In the genomic region with DNA sequence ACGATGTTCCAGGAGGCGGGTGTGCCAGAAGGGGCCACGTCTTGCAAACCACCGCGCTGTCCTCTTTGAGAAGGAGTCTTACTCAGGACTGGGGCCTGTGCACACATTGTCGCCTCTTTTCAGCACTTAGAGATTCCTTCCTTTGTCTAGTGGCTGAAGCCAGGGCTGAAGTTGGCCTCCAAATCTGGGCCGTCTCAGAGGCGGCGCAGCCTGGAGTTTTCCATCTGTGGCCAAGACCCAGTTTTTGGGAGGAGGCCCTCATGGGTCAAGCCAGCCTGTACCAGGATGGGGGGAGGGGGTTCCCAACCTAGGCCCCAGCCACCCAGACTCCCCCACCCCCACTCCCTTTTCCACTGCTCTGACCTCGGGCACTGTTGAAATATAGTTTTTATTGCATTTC, we compare ENCODE assay signal across 1 cellular context.
TF ChIP-seq lines count a peak whose summit lies in the region.

No MANE protein-coding gene starts in this region.

TF ChIP-seq in IMR-90, 13 proteins besides CTCF, POLR2A, EP300 and RAD21:
- TF ChIP-seq, protein P1, sequence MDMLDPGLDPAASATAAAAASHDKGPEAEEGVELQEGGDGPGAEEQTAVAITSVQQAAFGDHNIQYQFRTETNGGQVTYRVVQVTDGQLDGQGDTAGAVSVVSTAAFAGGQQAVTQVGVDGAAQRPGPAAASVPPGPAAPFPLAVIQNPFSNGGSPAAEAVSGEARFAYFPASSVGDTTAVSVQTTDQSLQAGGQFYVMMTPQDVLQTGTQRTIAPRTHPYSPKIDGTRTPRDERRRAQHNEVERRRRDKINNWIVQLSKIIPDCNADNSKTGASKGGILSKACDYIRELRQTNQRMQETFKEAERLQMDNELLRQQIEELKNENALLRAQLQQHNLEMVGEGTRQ (IDR thresholded peaks at IDR 0.05; ENCODE audit: low read depth, low read length) = no peak
- TF ChIP-seq CEBPB (IDR thresholded peaks at IDR 0.05; ENCODE audit: low read depth, low read length) = no peak
- no peak for TF ChIP-seq MXI1 (IDR thresholded peaks at IDR 0.05; ENCODE audit: borderline replicate concordance, low read depth, low read length)
TF ChIP-seq in IMR-90: peak in this region for 0.
